Comparison of ENCODE assay signal across 8 cellular contexts in the genomic region with DNA sequence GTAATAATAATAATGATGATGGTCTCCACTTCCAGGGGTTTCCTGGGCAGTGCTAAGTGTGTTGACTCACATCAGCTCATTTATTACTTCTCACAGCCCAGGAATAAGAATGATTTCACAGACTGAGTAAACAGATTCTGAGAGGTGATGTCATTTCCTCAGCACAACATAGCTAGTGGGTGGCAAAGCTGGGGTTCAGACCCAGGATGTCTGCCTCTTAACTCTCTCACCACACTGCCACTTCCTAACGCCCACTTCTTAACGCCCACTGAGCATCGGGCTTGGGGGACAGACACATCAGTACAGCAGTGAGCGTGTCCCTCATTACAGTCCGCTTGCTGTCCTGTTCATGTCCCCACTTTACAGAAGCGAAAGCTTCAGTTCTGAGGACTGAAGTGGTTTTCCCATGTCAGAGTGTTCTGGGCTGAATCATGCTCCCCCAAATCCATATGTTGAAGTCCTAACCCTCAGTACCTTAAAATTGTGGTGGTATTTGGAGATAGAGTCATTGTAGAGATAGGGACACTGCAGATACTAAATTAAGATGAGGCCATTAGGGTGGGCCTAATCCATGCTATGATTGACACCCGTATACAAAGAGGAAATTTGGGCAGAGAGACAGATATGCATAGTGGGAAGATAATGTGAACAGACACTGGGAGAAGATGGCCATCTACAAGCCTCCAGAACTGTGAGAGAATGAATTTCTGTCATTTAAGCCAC.
DNase-seq lines count a peak whose midpoint lies in the region; ATAC-seq and TF ChIP-seq lines count a peak whose summit lies in the region.

No MANE protein-coding gene starts in this region.

- peak; percentile 38 for DNase-seq in MG63
- DNase-seq in activated naive CD4-positive, alpha-beta T cell treated with anti-CD3 and anti-CD28 coated beads for 36 hours = peak; percentile 84
- no peak for DNase-seq in osteocyte (ENCODE audit: extremely low spot score, unreplicated experiment)
- DNase-seq in NCI-H187 (lab: John Stamatoyannopoulos, UW) = no peak
- no peak for DNase-seq in HuH-7.5 (ENCODE audit: low spot score)
- no peak for DNase-seq in G401 (ENCODE audit: low spot score)

- no peaks in the 10 kb centered on the region for H3K36me3 Mint-ChIP-seq in activated naive CD4-positive, alpha-beta T cell treated with anti-CD3 and anti-CD28 coated beads for 36 hours (ENCODE audit: low read depth)
- H3K36me3 Mint-ChIP-seq in osteocyte (ENCODE audit: unreplicated experiment) = no peaks in the 10 kb centered on the region

- H3K9me3 ChIP-seq in MG63 = no peaks in the 10 kb centered on the region

- CTCF ChIA-PET in activated naive CD4-positive, alpha-beta T cell treated with anti-CD3 and anti-CD28 coated beads for 36 hours (lab: Charles Lee) = interaction anchor here (2.2 kb wide), 1 partner anchor 20 kb away, joined by 9 read pairs; no protein-coding TSS in a partner anchor

- H3K4me1 Mint-ChIP-seq in activated naive CD4-positive, alpha-beta T cell treated with anti-CD3 and anti-CD28 coated beads for 36 hours (ENCODE audit: low read depth) = peaks cover 26% of the 10 kb centered on the region
- peaks cover 31% of the 10 kb centered on the region for H3K4me1 Mint-ChIP-seq in osteocyte (ENCODE audit: unreplicated experiment)

- no peaks in the 10 kb centered on the region for H3K27me3 ChIP-seq in MG63

- no peak overlapping the region for H3K4me3 ChIP-seq in MG63

- no peaks in the 10 kb centered on the region for H3K27me3 Mint-ChIP-seq in activated naive CD4-positive, alpha-beta T cell treated with anti-CD3 and anti-CD28 coated beads for 36 hours (ENCODE audit: low read depth)
- H3K27me3 Mint-ChIP-seq in osteocyte (ENCODE audit: unreplicated experiment) = no peaks in the 10 kb centered on the region

- intact Hi-C loops in activated naive CD4-positive, alpha-beta T cell treated with anti-CD3 and anti-CD28 coated beads for 36 hours (cut with micrococcal nuclease) = loop anchor here (1.0 to 10.0 kb wide), 5 partner anchors 72 to 407 kb away; a partner anchor contains a TSS

- ATAC-seq in GM18502 (IDR thresholded peaks at IDR 0.05; ENCODE audit: poor library complexity, unreplicated experiment) (peak; percentile 84), GM18517 (IDR thresholded peaks at IDR 0.05; ENCODE audit: unreplicated experiment) (no peak)

- TF ChIP-seq CTCF in osteocyte (IDR thresholded peaks at IDR 0.05) = no peak

- no peaks in the 10 kb centered on the region for H3K9me3 Mint-ChIP-seq in activated naive CD4-positive, alpha-beta T cell treated with anti-CD3 and anti-CD28 coated beads for 36 hours
- no peaks in the 10 kb centered on the region for H3K9me3 Mint-ChIP-seq in osteocyte (ENCODE audit: unreplicated experiment)

- in situ Hi-C loops in G401 (cut with HindIII; ENCODE audit: low sequenced_read_pairs) = no loop called here

- peak overlapping the region; percentile 48 for H3K27ac Mint-ChIP-seq in activated naive CD4-positive, alpha-beta T cell treated with anti-CD3 and anti-CD28 coated beads for 36 hours
- H3K27ac Mint-ChIP-seq in osteocyte (ENCODE audit: unreplicated experiment) = peak overlapping the region; percentile 46

- H3K4me3 Mint-ChIP-seq in activated naive CD4-positive, alpha-beta T cell treated with anti-CD3 and anti-CD28 coated beads for 36 hours = no peak overlapping the region
- no peak overlapping the region for H3K4me3 Mint-ChIP-seq in osteocyte (ENCODE audit: unreplicated experiment)

- H3K36me3 ChIP-seq in MG63 = no peaks in the 10 kb centered on the region

Comparison
In these comparisons a context has a peak if more than half of its experiments do, and no peak if none do; other contexts are left out.
1. DNase-seq: peak in MG63 (single experiment) and activated naive CD4-positive, alpha-beta T cell treated with anti-CD3 and anti-CD28 coated beads for 36 hours (single experiment); none in osteocyte (single experiment), NCI-H187 (0 of 2), HuH-7.5 (single experiment) and G401 (single experiment).